Comparison of ENCODE assay signal across 8 cellular contexts in the genomic region with DNA sequence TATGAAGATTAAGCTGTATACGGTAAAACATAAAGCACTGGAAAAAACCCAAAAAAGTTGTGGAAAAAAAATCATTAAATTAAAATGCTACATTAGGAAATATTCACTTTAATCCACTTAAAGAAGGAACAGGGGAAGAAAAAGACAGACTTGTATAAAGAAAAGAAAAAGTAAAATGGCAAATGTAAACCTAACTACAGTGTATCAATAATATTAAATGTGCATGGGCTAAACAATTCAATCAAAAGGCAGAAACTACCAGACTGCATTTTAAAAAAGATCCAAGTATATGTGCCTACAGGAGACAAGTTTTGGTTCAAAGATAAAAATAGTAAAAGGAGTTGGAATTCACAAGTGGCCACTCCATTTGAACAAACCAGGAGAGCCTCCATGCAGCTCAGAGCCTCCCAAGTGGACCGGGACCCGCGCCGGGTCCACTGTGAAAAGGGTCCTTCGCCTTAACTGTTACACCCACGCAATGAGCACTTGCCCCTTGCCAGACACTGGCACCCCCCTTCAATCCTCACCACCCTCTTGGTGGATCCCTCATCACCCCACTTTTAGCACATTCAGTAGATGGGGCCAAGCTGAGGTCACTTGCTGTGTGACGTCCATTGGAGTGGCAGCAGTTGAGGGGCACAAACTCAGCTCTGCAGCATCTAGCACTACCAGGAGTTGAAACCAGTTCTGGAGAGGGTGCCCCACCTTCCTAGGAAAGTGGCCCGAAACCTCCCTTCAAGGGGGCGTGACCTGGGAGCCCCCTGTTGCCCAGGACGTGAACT. TPM values are rescaled to one million over a fixed set of nuclear protein-coding genes. Genes with fewer than 3 reads are reported as not detected.
A peak's percentile ranks its signal among the peaks of the same experiment; 100 is the strongest.
DNase-seq lines count a peak whose midpoint lies in the region; ATAC-seq and TF ChIP-seq lines count a peak whose summit lies in the region.

No MANE protein-coding gene starts in this region.

- H3K36me3 ChIP-seq in OCI-LY1 (ENCODE audit: insufficient read depth, low read length) (peaks cover 23% of the 10 kb centered on the region), ectodermal cell (ENCODE audit: control insufficient read depth, insufficient read depth, low read length) (no peaks in the 10 kb centered on the region), neural cell (ENCODE audit: insufficient read depth, low read length) (no peaks in the 10 kb centered on the region)

- peak; percentile 19 for DNase-seq in NCI-H345 (lab: John Stamatoyannopoulos, UW)
- no peak for DNase-seq in NCI-H345 treated with DMSO at 0.1 percent for 48 hours (lab: John Stamatoyannopoulos, UW; ENCODE audit: unreplicated experiment)
- no peak for DNase-seq in NCI-H524 (lab: John Stamatoyannopoulos, UW)
- DNase-seq in germinal center (ENCODE audit: low spot score): no peak

- H3K4me1 ChIP-seq in OCI-LY1 (ENCODE audit: insufficient read depth, low read length, severe bottlenecking) (peaks cover 40% of the 10 kb centered on the region), ectodermal cell (ENCODE audit: control insufficient read depth, insufficient read depth, low read length) (peaks cover 7% of the 10 kb centered on the region)

- H3K79me2 ChIP-seq in OCI-LY1 (ENCODE audit: insufficient read depth, low read length) (peaks cover 25% of the 10 kb centered on the region), neural cell (replicated peaks; ENCODE audit: insufficient read depth, low read length) (peaks cover 47% of the 10 kb centered on the region)

- TF ChIP-seq EP300 in neural cell (conservative IDR thresholded peaks at IDR 0.05; ENCODE audit: poor library complexity, severe bottlenecking): no peak

- H3K9ac ChIP-seq in OCI-LY1 (ENCODE audit: low read length) (peak overlapping the region; percentile 84), neural cell (ENCODE audit: low read length) (peak overlapping the region; percentile 89)

- H3K4me3 ChIP-seq in OCI-LY1 (ENCODE audit: low read depth, low read length, poor library complexity, severe bottlenecking) (peak overlapping the region; percentile 92), ectodermal cell (ENCODE audit: insufficient read depth, low read depth, low read length) (peak overlapping the region; percentile 75), neural cell (ENCODE audit: low read length) (peak overlapping the region; percentile 93)

- TF ChIP-seq CTCF in OCI-LY1 (IDR thresholded peaks at IDR 0.05; ENCODE audit: low read length) (peak; percentile 23; the same call in 1 of the 2 replicates), neural cell (IDR thresholded peaks at IDR 0.05; ENCODE audit: poor library complexity, severe bottlenecking) (peak; percentile 27)

- H3K27me3 ChIP-seq in OCI-LY1 (ENCODE audit: insufficient read depth, low read length) (no peaks in the 10 kb centered on the region), ectodermal cell (ENCODE audit: control insufficient read depth, insufficient read depth, low read length, poor library complexity, severe bottlenecking) (no peaks in the 10 kb centered on the region), neural cell (ENCODE audit: insufficient read depth, low read depth, low read length) (no peaks in the 10 kb centered on the region)

- H3K9me3 ChIP-seq in OCI-LY1 (ENCODE audit: low read length) (0 out of 2 replicates have a peak, but pooled peaks cover 3% of the 10 kb centered on the region), ectodermal cell (ENCODE audit: control insufficient read depth, low read length) (no peaks in the 10 kb centered on the region), neural cell (ENCODE audit: low read length) (no peaks in the 10 kb centered on the region)

- H3F3A ChIP-seq in OCI-LY1 (ENCODE audit: insufficient read depth, low read length): 0 out of 2 replicates have a peak, but pooled peaks cover 6% of the 10 kb centered on the region
- no peaks in the 10 kb centered on the region for H3F3A ChIP-seq in neural cell (ENCODE audit: insufficient read depth, low read length, poor library complexity, severe bottlenecking)

- peak overlapping the region; percentile 97 for H3K27ac ChIP-seq in OCI-LY1 (ENCODE audit: low read depth, low read length, poor library complexity, severe bottlenecking)
- no peak overlapping the region for H3K27ac ChIP-seq in ectodermal cell (ENCODE audit: insufficient read depth, low read depth, low read length, poor library complexity, severe bottlenecking)
- peak overlapping the region; percentile 93 for H3K27ac ChIP-seq in neural cell (ENCODE audit: low read length)

- no peak for TF ChIP-seq RAD21 in neural cell (conservative IDR thresholded peaks at IDR 0.05)

- peak overlapping the region; percentile 89 for H3K4me2 ChIP-seq in OCI-LY1 (ENCODE audit: low read length)
- peak overlapping the region; percentile 60 for H3K4me2 ChIP-seq in neural cell (ENCODE audit: low read length)

- no peaks in the 10 kb centered on the region for H3K9me2 ChIP-seq in OCI-LY1 (ENCODE audit: low read depth, low read length)
- no peaks in the 10 kb centered on the region for H3K9me2 ChIP-seq in neural cell (ENCODE audit: insufficient read depth, low read length)

- ATAC-seq in GM18861 (IDR thresholded peaks at IDR 0.05; ENCODE audit: unreplicated experiment): no peak

- no peak overlapping the region for H2AFZ ChIP-seq in OCI-LY1 (ENCODE audit: low read length)
- no peak overlapping the region for H2AFZ ChIP-seq in neural cell (ENCODE audit: low read depth, low read length)

- WGBS in ectodermal cell, 2 experiments: 21 to 32% methylated on average over 10 to 11 of the region's 11 CpGs

- H4K20me1 ChIP-seq in OCI-LY1 (ENCODE audit: insufficient read depth, low read length): no peaks in the 10 kb centered on the region
- H4K20me1 ChIP-seq in neural cell (ENCODE audit: insufficient read depth): no peaks in the 10 kb centered on the region

TF ChIP-seq in neural cell, 6 proteins besides CTCF, POLR2A, EP300 and RAD21:
- TF ChIP-seq POLR2AphosphoS5 (IDR thresholded peaks at IDR 0.05): no peak
- no peak for TF ChIP-seq EZH2 (IDR thresholded peaks at IDR 0.05; ENCODE audit: borderline replicate concordance, insufficient read depth, low read length, poor library complexity, severe bottlenecking)
- no peak for TF ChIP-seq MXI1 (conservative IDR thresholded peaks at IDR 0.05; ENCODE audit: poor library complexity, severe bottlenecking)
- no peak for TF ChIP-seq TAF1 (IDR thresholded peaks at IDR 0.05; ENCODE audit: low read depth)
- TF ChIP-seq, protein P1, sequence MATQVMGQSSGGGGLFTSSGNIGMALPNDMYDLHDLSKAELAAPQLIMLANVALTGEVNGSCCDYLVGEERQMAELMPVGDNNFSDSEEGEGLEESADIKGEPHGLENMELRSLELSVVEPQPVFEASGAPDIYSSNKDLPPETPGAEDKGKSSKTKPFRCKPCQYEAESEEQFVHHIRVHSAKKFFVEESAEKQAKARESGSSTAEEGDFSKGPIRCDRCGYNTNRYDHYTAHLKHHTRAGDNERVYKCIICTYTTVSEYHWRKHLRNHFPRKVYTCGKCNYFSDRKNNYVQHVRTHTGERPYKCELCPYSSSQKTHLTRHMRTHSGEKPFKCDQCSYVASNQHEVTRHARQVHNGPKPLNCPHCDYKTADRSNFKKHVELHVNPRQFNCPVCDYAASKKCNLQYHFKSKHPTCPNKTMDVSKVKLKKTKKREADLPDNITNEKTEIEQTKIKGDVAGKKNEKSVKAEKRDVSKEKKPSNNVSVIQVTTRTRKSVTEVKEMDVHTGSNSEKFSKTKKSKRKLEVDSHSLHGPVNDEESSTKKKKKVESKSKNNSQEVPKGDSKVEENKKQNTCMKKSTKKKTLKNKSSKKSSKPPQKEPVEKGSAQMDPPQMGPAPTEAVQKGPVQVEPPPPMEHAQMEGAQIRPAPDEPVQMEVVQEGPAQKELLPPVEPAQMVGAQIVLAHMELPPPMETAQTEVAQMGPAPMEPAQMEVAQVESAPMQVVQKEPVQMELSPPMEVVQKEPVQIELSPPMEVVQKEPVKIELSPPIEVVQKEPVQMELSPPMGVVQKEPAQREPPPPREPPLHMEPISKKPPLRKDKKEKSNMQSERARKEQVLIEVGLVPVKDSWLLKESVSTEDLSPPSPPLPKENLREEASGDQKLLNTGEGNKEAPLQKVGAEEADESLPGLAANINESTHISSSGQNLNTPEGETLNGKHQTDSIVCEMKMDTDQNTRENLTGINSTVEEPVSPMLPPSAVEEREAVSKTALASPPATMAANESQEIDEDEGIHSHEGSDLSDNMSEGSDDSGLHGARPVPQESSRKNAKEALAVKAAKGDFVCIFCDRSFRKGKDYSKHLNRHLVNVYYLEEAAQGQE (IDR thresholded peaks at IDR 0.05; ENCODE audit: borderline replicate concordance): no peak
- TF ChIP-seq SMC3 (conservative IDR thresholded peaks at IDR 0.05; ENCODE audit: poor library complexity): no peak

RNA-seq across cellular contexts. Expression of gene C1orf174, which starts 0.9 kb away (rescaled TPM):
- 40.5 TPM for polyA plus RNA-seq in ectodermal cell (2013, experiment 1 of 4)
- polyA plus RNA-seq in ectodermal cell (2013, experiment 2 of 4): 35.5 TPM
- 39.6 TPM for polyA plus RNA-seq in ectodermal cell (2013, experiment 3 of 4)
- 38.4 TPM for polyA plus RNA-seq in ectodermal cell (2013, experiment 4 of 4)
- 24.3 and 28.2 TPM in 2 replicates for polyA plus RNA-seq in neural cell
- 24.1 and 24.8 TPM in 2 replicates for polyA minus RNA-seq in neural cell

RNA-seq across cellular contexts. Expression of gene DFFB, which starts 41.9 kb away (rescaled TPM):
- 9.1 TPM for polyA plus RNA-seq in ectodermal cell (2013, experiment 1 of 4)
- polyA plus RNA-seq in ectodermal cell (2013, experiment 2 of 4): 5.5 TPM
- polyA plus RNA-seq in ectodermal cell (2013, experiment 3 of 4): 5.6 TPM
- 6.3 TPM for polyA plus RNA-seq in ectodermal cell (2013, experiment 4 of 4)
- polyA plus RNA-seq in neural cell: 20.2 and 21.0 TPM in 2 replicates
- polyA minus RNA-seq in neural cell: 10.0 and 11.0 TPM in 2 replicates

RNA-seq across cellular contexts. Expression of gene CEP104, which starts 42.2 kb away (rescaled TPM):
- polyA plus RNA-seq in ectodermal cell (2013, experiment 1 of 4): 25.3 TPM
- polyA plus RNA-seq in ectodermal cell (2013, experiment 2 of 4): 25.3 TPM
- 19.3 TPM for polyA plus RNA-seq in ectodermal cell (2013, experiment 3 of 4)
- polyA plus RNA-seq in ectodermal cell (2013, experiment 4 of 4): 15.0 TPM
- 8.1 and 21.5 TPM in 2 replicates for polyA plus RNA-seq in neural cell
- 20.7 and 22.3 TPM in 2 replicates for polyA minus RNA-seq in neural cell
